In genomic region chr10:87092861-87093460, GRCh38 we compare ENCODE assay signal across 8 cellular contexts. TPM values are rescaled to one million over a fixed set of nuclear protein-coding genes. Genes with fewer than 3 reads are reported as not detected.
DNase-seq lines count a peak whose midpoint lies in the region; ATAC-seq and TF ChIP-seq lines count a peak whose summit lies in the region.

No MANE protein-coding gene starts in this region.

- H3K9me3 ChIP-seq in SJCRH30 (replicated peaks): no peaks in the 10 kb centered on the region
- no peaks in the 10 kb centered on the region for H3K9me3 ChIP-seq in upper lobe of left lung

- H3K36me3 ChIP-seq in SJCRH30: peaks cover 7% of the 10 kb centered on the region
- H3K36me3 ChIP-seq in upper lobe of left lung: peaks cover 0 to 4% (median 0%) of the 10 kb centered on the region in 4 donors

- peak overlapping the region; percentile 85 for H3K4me3 Mint-ChIP-seq in mesothelial cell of epicardium

- no peak for TF ChIP-seq EP300 in upper lobe of left lung (IDR thresholded peaks at IDR 0.05)

- H3K27me3 ChIP-seq in SJCRH30 (no peaks in the 10 kb centered on the region), upper lobe of left lung (no peaks in the 10 kb centered on the region)

- TF ChIP-seq POLR2A in GM19193 (IDR thresholded peaks at IDR 0.05; ENCODE audit: extremely low read depth, insufficient read depth, insufficient read length) (peak; percentile 51), upper lobe of left lung (IDR thresholded peaks at IDR 0.05) (no peak)

- WGBS in upper lobe of left lung, 2 donors: 2 to 6% methylated on average over 7 of the region's 7 CpGs

- peak overlapping the region; percentile 93 for H3K27ac Mint-ChIP-seq in mesothelial cell of epicardium

- ATAC-seq in upper lobe of left lung (ENCODE audit: low FRiP score in 2 of 2): no peak

- peaks cover 2% of the 10 kb centered on the region for H3K36me3 Mint-ChIP-seq in mesothelial cell of epicardium

- no peaks in the 10 kb centered on the region for H3K27me3 Mint-ChIP-seq in mesothelial cell of epicardium (ENCODE audit: low read depth)

- H3K4me1 ChIP-seq in SJCRH30: peaks cover 4% of the 10 kb centered on the region; the same call in 1 of the 2 replicates
- peaks cover 34 to 66% (median 39%) of the 10 kb centered on the region in 4 donors for H3K4me1 ChIP-seq in upper lobe of left lung

- H3K27ac ChIP-seq in SJCRH30 (no peak overlapping the region), upper lobe of left lung (peak overlapping the region; percentile 95 to 99 (median 96))

- H3K4me3 ChIP-seq in SJCRH30 (peak overlapping the region; percentile 76), upper lobe of left lung (peak overlapping the region; percentile 64 to 89 (median 89))

- TF ChIP-seq CTCF in mesothelial cell of epicardium (IDR thresholded peaks at IDR 0.05; ENCODE audit: unreplicated experiment) (no peak), upper lobe of left lung (IDR thresholded peaks at IDR 0.05) (no peak)

- H3K9me3 Mint-ChIP-seq in mesothelial cell of epicardium: no peaks in the 10 kb centered on the region

- peak; percentile 9 for DNase-seq in AG20443 (ENCODE audit: low spot score)
- DNase-seq in SJCRH30: peak; percentile 11 to 48
- DNase-seq in dermis blood vessel endothelial cell: peak; percentile 23
- DNase-seq in mesothelial cell of epicardium (ENCODE audit: low spot score in 2 of 2, unreplicated experiment in 2 of 2): no peak
- DNase-seq in upper lobe of left lung: no peak
- DNase-seq in 8988T: no peak
- DNase-seq in DMS79 (lab: John Stamatoyannopoulos, UW): no peak

- H3K4me1 Mint-ChIP-seq in mesothelial cell of epicardium: peaks cover 35% of the 10 kb centered on the region

RNA-seq across cellular contexts. Expression of gene GLUD1, which starts 1.7 kb away (rescaled TPM):
- 152 and 155 TPM in 2 replicates for total RNA-seq in SJCRH30 (2014; rRNA removed; shearing (Covaris generic))
- total RNA-seq in dermis blood vessel endothelial cell: 207 and 216 TPM in 2 replicates
- total RNA-seq in mesothelial cell of epicardium: 50.9 to 53.3 TPM (median 52.3 TPM) in 3 replicates
- total RNA-seq in upper lobe of left lung: 100 to 1,000 TPM in 5 of 6 donors, 10 to 100 TPM in 1; 66.0 to 144 (median 116) TPM

RNA-seq across cellular contexts. Expression of gene SHLD2, which starts 2.0 kb away (rescaled TPM):
- 39.2 and 42.9 TPM in 2 replicates for total RNA-seq in SJCRH30 (2014; rRNA removed; shearing (Covaris generic))
- total RNA-seq in dermis blood vessel endothelial cell (25.9 and 36.2 TPM in 2 replicates), mesothelial cell of epicardium (22.4 to 24.1 TPM (median 23.2 TPM) in 3 replicates), upper lobe of left lung (10 to 100 TPM; 19.8 to 38.7 (median 26.4) TPM)

Comparison
In these comparisons a context has a peak if more than half of its experiments do, and no peak if none do; other contexts are left out.
1. DNase-seq: peak in AG20443 (single experiment), SJCRH30 (2 of 2) and dermis blood vessel endothelial cell (single experiment); none in mesothelial cell of epicardium (0 of 2), upper lobe of left lung (0 of 2), 8988T (single experiment) and DMS79 (single experiment).